Comparison of ENCODE assay signal across 8 cellular contexts in the genomic region with DNA sequence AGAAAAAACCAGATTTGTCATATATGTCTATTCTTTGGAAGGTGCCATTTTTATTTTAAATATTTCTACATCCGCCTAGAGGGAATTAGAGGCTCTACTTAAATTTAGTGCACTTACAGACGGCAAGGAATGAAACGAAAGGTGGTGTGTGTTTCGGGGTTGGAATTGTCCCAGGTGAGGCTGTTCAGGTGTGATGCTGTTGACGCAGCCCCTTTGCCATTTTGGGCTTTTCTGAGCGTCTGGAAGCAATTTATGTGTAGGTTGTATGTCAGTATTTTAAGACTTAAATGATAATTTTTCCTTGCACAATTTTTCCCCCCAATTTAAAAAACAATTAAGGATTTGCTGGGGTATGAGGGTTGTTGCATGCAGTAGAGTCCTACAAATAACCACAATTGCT.
DNase-seq lines count a peak whose midpoint lies in the region; ATAC-seq and TF ChIP-seq lines count a peak whose summit lies in the region.

No MANE protein-coding gene starts in this region.

- H3K4me3 ChIP-seq in GM08714 (ENCODE audit: low read length), result peak overlapping the region; percentile 97
- peak overlapping the region; percentile 59 for H3K4me3 ChIP-seq in RWPE2 (ENCODE audit: severe bottlenecking)
- peak overlapping the region; percentile 83 for H3K4me3 ChIP-seq in fibroblast of mammary gland (ENCODE audit: control insufficient read depth, low read depth, low read length)
- peak overlapping the region; percentile 67 for H3K4me3 ChIP-seq in rectal smooth muscle tissue (ENCODE audit: low read length)

- no peak overlapping the region for H3K9ac ChIP-seq in rectal smooth muscle tissue (ENCODE audit: low read length)

- peaks cover 31% of the 10 kb centered on the region for H3K36me3 ChIP-seq in RWPE2 (ENCODE audit: low read depth)
- H3K36me3 ChIP-seq in rectal smooth muscle tissue (ENCODE audit: control insufficient read depth, insufficient read depth, low read length), result no peaks in the 10 kb centered on the region

- H3K4me1 ChIP-seq in RWPE2 (ENCODE audit: insufficient read depth, poor library complexity, severe bottlenecking) (peaks cover 11% of the 10 kb centered on the region), rectal smooth muscle tissue (ENCODE audit: control insufficient read depth, insufficient read depth, low read length) (peaks cover 22% of the 10 kb centered on the region)

- ATAC-seq in RWPE2 (ENCODE audit: low read depth) (no peak), HG02970 (IDR thresholded peaks at IDR 0.05; ENCODE audit: low FRiP score, unreplicated experiment) (no peak), HG03159 (IDR thresholded peaks at IDR 0.05; ENCODE audit: unreplicated experiment) (no peak), GM21576 (IDR thresholded peaks at IDR 0.05; ENCODE audit: unreplicated experiment) (no peak)

- TF ChIP-seq CTCF in RWPE2 (IDR thresholded peaks at IDR 0.05; ENCODE audit: poor library complexity, severe bottlenecking) (no peak), fibroblast of mammary gland (conservative IDR thresholded peaks at IDR 0.05; ENCODE audit: control insufficient read depth, insufficient read depth, low read depth, low read length) (no peak)

- H3K27ac ChIP-seq in RWPE2 (ENCODE audit: poor library complexity, severe bottlenecking) (no peak overlapping the region), rectal smooth muscle tissue (ENCODE audit: low read depth, low read length) (no peak overlapping the region)

- H3K27me3 ChIP-seq in RWPE2 (ENCODE audit: insufficient read depth, poor library complexity, severe bottlenecking) (no peaks in the 10 kb centered on the region), rectal smooth muscle tissue (ENCODE audit: control insufficient read depth, insufficient read depth, low read length) (no peaks in the 10 kb centered on the region)

- DNase-seq in RWPE2 (ENCODE audit: low spot score) (no peak), fibroblast of mammary gland (ENCODE audit: low read depth) (no peak), DMS 273 treated with DMSO at 0.1 percent for 48 hours (lab: John Stamatoyannopoulos, UW) (no peak)

- H3K9me3 ChIP-seq in RWPE2 (ENCODE audit: severe bottlenecking), result no peaks in the 10 kb centered on the region
